6 cellular contexts compared by ENCODE assay signal in the genomic region with DNA sequence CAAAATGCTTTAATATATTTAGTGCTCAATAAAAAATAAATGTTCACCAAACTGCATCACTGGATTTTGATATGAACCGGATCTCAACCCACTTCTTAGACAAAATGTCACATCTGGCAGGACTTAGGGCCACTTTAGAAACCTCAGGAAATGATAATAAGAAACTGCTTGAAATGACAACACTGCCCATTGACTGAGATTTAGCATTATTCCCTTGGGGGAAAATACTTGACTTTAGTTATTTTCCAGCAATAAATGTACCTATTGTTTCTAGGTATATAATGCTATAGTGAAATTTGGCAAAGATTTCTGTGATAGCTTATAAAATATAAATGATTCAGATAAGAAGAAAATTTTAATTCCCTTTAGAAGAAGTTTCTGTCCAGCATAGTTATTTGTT.
"Had no signal": no experiment of that assay in that cellular context is flagged by ENCODE, and none has a peak within 500 bp of the region (broad histone marks: within the 10 kb centered on the region; RNA-seq: fewer than 3 reads in every experiment).

No MANE protein-coding gene starts in this region.

- H3K4me2 ChIP-seq: GM23338 had no signal

- DNase-seq: H9, HCEC 1CT, IMR-90, KG1 had no signal

- H3K4me3 ChIP-seq: GM23338, K562 had no signal
